8 cellular contexts compared by ENCODE assay signal in genomic region chr6:27807415-27808241, GRCh38.
DNase-seq lines count a peak whose midpoint lies in the region; ATAC-seq lines count a peak whose summit lies in the region.
"Not testable (repeated sequence)": the region's sequence is repeated elsewhere in the genome, so short reads cannot be mapped to it uniquely, and the experiment has no call there.

No MANE protein-coding gene starts in this region.

- peak; percentile 86 to 90 (median 89) for DNase-seq in CD4-positive, alpha-beta memory T cell
- peak; percentile 99 for DNase-seq in NCI-H748 treated with DMSO at 0.1 percent for 48 hours (lab: John Stamatoyannopoulos, UW)
- peak; percentile 94 for DNase-seq in activated CD4-positive, alpha-beta T cell treated with anti-CD3 and anti-CD28 coated beads, Interleukin-2, amount 10 ng/mL, durations not matched to agents 24 days and 14 days
- DNase-seq in left colon = peak; percentile 74 to 85
- DNase-seq in stimulated activated CD4-positive, alpha-beta T cell treated with anti-CD3 and anti-CD28 coated beads, Interleukin-1b, Interleukin-23, amount 100 ng/mL, for 4 hours (ENCODE audit: low read depth in 2 of 2) = peak; percentile 38 to 53

- H3K4me1 ChIP-seq in CD4-positive, alpha-beta memory T cell (ENCODE audit: insufficient read depth, low read length) = peaks cover 39% of the 10 kb centered on the region

- H3K36me3 Mint-ChIP-seq in CD4-positive, alpha-beta memory T cell; activated CD4-positive, alpha-beta T cell treated with anti-CD3 and anti-CD28 coated beads, Interleukin-2, amount 10 ng/mL, durations not matched to agents 24 days and 14 days (ENCODE audit: low read depth); dendritic cell treated with granulocyte-macrophage colony-stimulating factor and Interleukin-4, amounts not matched to agents 40 ng/mL and 50 ng/mL, for 4 days (ENCODE audit: low read depth): not testable (repeated sequence)

- H3K27me3 Mint-ChIP-seq in CD4-positive, alpha-beta memory T cell; activated CD4-positive, alpha-beta T cell treated with anti-CD3 and anti-CD28 coated beads, Interleukin-2, amount 10 ng/mL, durations not matched to agents 24 days and 14 days; dendritic cell treated with granulocyte-macrophage colony-stimulating factor and Interleukin-4, amounts not matched to agents 40 ng/mL and 50 ng/mL, for 4 days: not testable (repeated sequence)

- peak overlapping the region; percentile 96 to 98 (median 98) for H3K4me3 Mint-ChIP-seq in CD4-positive, alpha-beta memory T cell
- peak overlapping the region; percentile 93 for H3K4me3 Mint-ChIP-seq in activated CD4-positive, alpha-beta T cell treated with anti-CD3 and anti-CD28 coated beads, Interleukin-2, amount 10 ng/mL, durations not matched to agents 24 days and 14 days
- H3K4me3 Mint-ChIP-seq in dendritic cell treated with granulocyte-macrophage colony-stimulating factor and Interleukin-4, amounts not matched to agents 40 ng/mL and 50 ng/mL, for 4 days = peak overlapping the region; percentile 88

- ATAC-seq in GM19455 (IDR thresholded peaks at IDR 0.05; ENCODE audit: unreplicated experiment) = peak; percentile 52
- ATAC-seq in HG03520 (IDR thresholded peaks at IDR 0.05; ENCODE audit: unreplicated experiment) = peak; percentile 57
- peak; percentile 75 for ATAC-seq in left colon

- not testable (repeated sequence) for H3K27me3 ChIP-seq in CD4-positive, alpha-beta memory T cell (ENCODE audit: insufficient read depth, low read length)

- not testable (repeated sequence) for H3K36me3 ChIP-seq in CD4-positive, alpha-beta memory T cell (ENCODE audit: insufficient read depth, low read length)

- CTCF ChIA-PET in CD4-positive, alpha-beta memory T cell (lab: Charles Lee; ENCODE audit: partially characterized antibody) = interaction anchor here (0.9 to 9.9 kb wide), 25 partner anchors 10 to 1781 kb away, joined by 3 to 137 read pairs (median 5); a partner anchor contains a TSS

- intact Hi-C loops in CD4-positive, alpha-beta memory T cell (cut with micrococcal nuclease) = loop anchor here (1.0 to 2.0 kb wide), 5 partner anchors 55 to 1781 kb away; a partner anchor contains a TSS
- intact Hi-C loops in activated CD4-positive, alpha-beta T cell treated with anti-CD3 and anti-CD28 coated beads, Interleukin-2, amount 10 ng/mL, durations not matched to agents 24 days and 14 days (cut with micrococcal nuclease) = loop anchor here (1.0 to 5.0 kb wide), 4 partner anchors 11 to 1780 kb away; a partner anchor contains a TSS
- intact Hi-C loops in dendritic cell treated with granulocyte-macrophage colony-stimulating factor and Interleukin-4, amounts not matched to agents 40 ng/mL and 50 ng/mL, for 4 days (cut with micrococcal nuclease) = loop anchor here (1.0 to 5.0 kb wide), 3 partner anchors 31 to 675 kb away; a partner anchor contains a TSS
- intact Hi-C loops in left colon (cut with DNase I, micrococcal nuclease) = not testable (repeated sequence)

- H3K27ac ChIP-seq in CD4-positive, alpha-beta memory T cell (ENCODE audit: low read depth, low read length) = peak overlapping the region; percentile 78

- not testable (repeated sequence) for H3K9me3 ChIP-seq in CD4-positive, alpha-beta memory T cell (ENCODE audit: control insufficient read depth in 1 of 2, low read length in 2 of 2)

- H3K4me3 ChIP-seq in CD4-positive, alpha-beta memory T cell (ENCODE audit: low read length in 2 of 2) = peak overlapping the region; percentile 59 to 75

- H3K4me1 Mint-ChIP-seq in CD4-positive, alpha-beta memory T cell = peaks cover 29 to 53% (median 39%) of the 10 kb centered on the region in 4 donors
- H3K4me1 Mint-ChIP-seq in activated CD4-positive, alpha-beta T cell treated with anti-CD3 and anti-CD28 coated beads, Interleukin-2, amount 10 ng/mL, durations not matched to agents 24 days and 14 days = peaks cover 52% of the 10 kb centered on the region
- peaks cover 18% of the 10 kb centered on the region for H3K4me1 Mint-ChIP-seq in dendritic cell treated with granulocyte-macrophage colony-stimulating factor and Interleukin-4, amounts not matched to agents 40 ng/mL and 50 ng/mL, for 4 days (ENCODE audit: low read depth)

- H3K9me3 Mint-ChIP-seq in CD4-positive, alpha-beta memory T cell; activated CD4-positive, alpha-beta T cell treated with anti-CD3 and anti-CD28 coated beads, Interleukin-2, amount 10 ng/mL, durations not matched to agents 24 days and 14 days; dendritic cell treated with granulocyte-macrophage colony-stimulating factor and Interleukin-4, amounts not matched to agents 40 ng/mL and 50 ng/mL, for 4 days: not testable (repeated sequence)

- POLR2A ChIA-PET in CD4-positive, alpha-beta memory T cell (lab: Charles Lee; ENCODE audit: partially characterized antibody) = interaction anchor here (0.6 to 11.2 kb wide), 51 partner anchors 11 to 1787 kb away, joined by 3 to 640 read pairs (median 6); partner anchors contain the start of genes ZKSCAN8 and ZNF184

- H3K27ac Mint-ChIP-seq in CD4-positive, alpha-beta memory T cell = peak overlapping the region; percentile 94 to 99 (median 98)
- peak overlapping the region; percentile 98 for H3K27ac Mint-ChIP-seq in activated CD4-positive, alpha-beta T cell treated with anti-CD3 and anti-CD28 coated beads, Interleukin-2, amount 10 ng/mL, durations not matched to agents 24 days and 14 days
- peak overlapping the region; percentile 91 for H3K27ac Mint-ChIP-seq in dendritic cell treated with granulocyte-macrophage colony-stimulating factor and Interleukin-4, amounts not matched to agents 40 ng/mL and 50 ng/mL, for 4 days

Comparison
In these comparisons a context has a peak if more than half of its experiments do, and no peak if none do; other contexts are left out.
1. Peak in every context shown above with its lines: DNase-seq, ATAC-seq, H3K4me3 ChIP-seq and H3K27ac ChIP-seq.
2. DNase-seq: peak in every context shown above with its lines; median percentile 99 in NCI-H748 treated with DMSO at 0.1 percent for 48 hours; 94 in activated CD4-positive, alpha-beta T cell treated with anti-CD3 and anti-CD28 coated beads, Interleukin-2, amount 10 ng/mL, durations not matched to agents 24 days and 14 days; 89 in CD4-positive, alpha-beta memory T cell; 80 in left colon; 46 in stimulated activated CD4-positive, alpha-beta T cell treated with anti-CD3 and anti-CD28 coated beads, Interleukin-1b, Interleukin-23, amount 100 ng/mL, for 4 hours.